In genomic region chr17:57406131-57406980, GRCh38 we compare ENCODE assay signal across 1 cellular context.
TF ChIP-seq lines count a peak whose summit lies in the region.

No MANE protein-coding gene starts in this region.

TF ChIP-seq in H1, 55 proteins besides CTCF, POLR2A, EP300 and RAD21:
- TF ChIP-seq ATF3 (IDR thresholded peaks at IDR 0.05; ENCODE audit: insufficient read depth, low read depth, low read length), result no peak
- no peak for TF ChIP-seq BACH1 (IDR thresholded peaks at IDR 0.05; ENCODE audit: low read length)
- TF ChIP-seq SP4 (IDR thresholded peaks at IDR 0.05; ENCODE audit: low read length), result no peak
- no peak for TF ChIP-seq CBX8 (IDR thresholded peaks at IDR 0.05; ENCODE audit: borderline replicate concordance, low read depth, low read length)
- no peak for TF ChIP-seq NANOG (IDR thresholded peaks at IDR 0.05; ENCODE audit: insufficient read depth, low read depth, low read length, poor library complexity, severe bottlenecking)
- no peak for TF ChIP-seq KDM1A (IDR thresholded peaks at IDR 0.05; ENCODE audit: borderline replicate concordance, low read length)
- TF ChIP-seq CEBPB (IDR thresholded peaks at IDR 0.05; ENCODE audit: low read depth, low read length), result no peak
- no peak for TF ChIP-seq CBX5 (IDR thresholded peaks at IDR 0.05; ENCODE audit: low read depth, low read length)
